ENCODE assay signal across 8 cellular contexts in the genomic region with DNA sequence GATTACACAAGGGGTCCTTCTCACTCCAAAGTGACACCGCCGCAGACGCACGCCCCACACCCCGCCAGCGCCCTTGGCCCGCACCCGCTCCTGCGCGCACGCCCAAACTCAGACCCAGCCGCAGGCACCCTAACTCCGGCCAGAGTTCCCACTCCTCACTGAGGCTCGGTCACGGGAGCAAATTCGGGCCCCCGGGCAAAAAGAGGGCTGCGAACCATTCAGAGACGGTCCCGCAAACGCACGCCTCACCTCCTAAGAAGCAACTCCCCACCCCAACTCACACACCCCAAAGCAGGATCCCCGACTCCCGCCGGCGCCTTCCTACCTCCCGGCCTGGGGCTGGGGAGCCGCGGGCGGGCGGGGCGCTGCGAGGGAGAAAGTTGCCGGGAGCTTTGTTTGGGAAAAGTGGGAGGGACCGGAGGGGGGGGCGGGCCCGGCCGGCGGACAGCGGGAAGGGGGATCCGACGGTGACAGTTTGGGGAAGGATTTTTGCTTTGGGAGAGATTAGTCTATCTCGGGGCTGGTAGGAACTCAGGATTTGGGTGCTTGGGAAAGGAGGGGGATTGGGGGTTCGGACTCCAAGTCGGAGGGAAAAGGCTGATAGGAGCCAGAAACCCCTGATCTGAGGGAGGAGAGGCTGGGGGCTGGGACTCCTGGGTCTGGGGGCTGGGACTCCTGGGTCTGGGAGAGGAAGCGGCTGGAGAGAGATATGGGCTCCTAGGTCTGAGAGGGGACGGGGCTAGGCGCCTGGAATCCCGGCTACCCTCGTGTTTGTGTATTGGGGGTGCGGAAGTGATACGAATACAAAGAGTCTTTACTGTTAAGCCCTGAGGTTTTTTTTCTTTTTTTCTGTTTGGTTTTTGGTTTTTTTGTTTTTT. TPM values are rescaled to one million over a fixed set of nuclear protein-coding genes. Genes with fewer than 3 reads are reported as not detected.
DNase-seq lines count a peak whose midpoint lies in the region; ATAC-seq, FAIRE-seq and TF ChIP-seq lines count a peak whose summit lies in the region.

A gene (minus strand): TSS at position 369 of the 878 bp plus-strand sequence. CDS start 2,341 bp downstream, outside the sequence.

- H3K4me1 ChIP-seq in endothelial cell of umbilical vein (ENCODE audit: control insufficient read depth, extremely low read depth, insufficient read depth, low read length) = peaks cover 17% of the 10 kb centered on the region

- H3K4me3 Mint-ChIP-seq in mesothelial cell of epicardium = no peak within 1 kb of the TSS

- ATAC-seq in HG02852 (IDR thresholded peaks at IDR 0.05; ENCODE audit: unreplicated experiment) (no peak), HG03520 (IDR thresholded peaks at IDR 0.05; ENCODE audit: unreplicated experiment) (no peak)

- intact Hi-C loops in endothelial cell of umbilical vein (cut with micrococcal nuclease) = loop anchor here (2.0 kb wide), 1 partner anchor 31 kb away; no protein-coding TSS in a partner anchor

- peak within 1 kb of the TSS; percentile 75 for H2AFZ ChIP-seq in endothelial cell of umbilical vein (ENCODE audit: low read depth, low read length)

- POLR2A ChIA-PET in endothelial cell of umbilical vein (lab: Charles Lee) = interaction anchor here (0.8 to 1.0 kb wide), 2 partner anchors 13 to 16 kb away, joined by 3 read pairs; no protein-coding TSS in a partner anchor

- peak within 1 kb of the TSS; percentile 82 for H3K4me2 ChIP-seq in endothelial cell of umbilical vein (ENCODE audit: insufficient read depth, low read length)

- H3K27me3 Mint-ChIP-seq in mesothelial cell of epicardium (ENCODE audit: low read depth) = no peaks in the 10 kb centered on the region

- peak; percentile 49 for TF ChIP-seq POLR2A in endothelial cell of umbilical vein (IDR thresholded peaks at IDR 0.05; ENCODE audit: low read depth, low read length)

- no peaks in the 10 kb centered on the region for H3K9me3 ChIP-seq in endothelial cell of umbilical vein (replicated peaks; ENCODE audit: control insufficient read depth, insufficient read depth, low read length)

- CTCF ChIA-PET in endothelial cell of umbilical vein (lab: Charles Lee) = interaction anchor here (0.6 to 1.3 kb wide), 13 partner anchors 9 to 244 kb away, joined by 3 read pairs; a partner anchor contains a TSS

- peak within 1 kb of the TSS; percentile 98 for H3K9ac ChIP-seq in endothelial cell of umbilical vein (replicated peaks; ENCODE audit: extremely low read depth, insufficient read depth, low read length)

- in situ Hi-C loops in SK-MEL-5 (cut with HindIII; ENCODE audit: low pct_unique_long_range_greater_than_20kb, low sequenced_read_pairs) = no loop called here

- FAIRE-seq in endothelial cell of umbilical vein (lab: Jason Lieb, UNC) (peak; percentile 95), urothelium cell line (lab: Jason Lieb, UNC) (no peak)

- DNase-seq in H7 (peak; percentile 98), SK-MEL-5 (ENCODE audit: low read depth, low spot score) (peak; percentile 52), endothelial cell of umbilical vein (ENCODE audit: low read depth, low spot score) (peak; percentile 63), mesothelial cell of epicardium (ENCODE audit: low spot score in 2 of 2, unreplicated experiment in 2 of 2) (peak; percentile 59 to 73), urothelium cell line (ENCODE audit: low spot score) (peak; percentile 85)
- DNase-seq in effector CD8-positive, alpha-beta T cell (lab: John Stamatoyannopoulos, UW) = no peak

- TF ChIP-seq CTCF in endothelial cell of umbilical vein (IDR thresholded peaks at IDR 0.05; ENCODE audit: extremely low read depth in 1 of 2, insufficient read depth in 1 of 2, low read depth in 1 of 2, low read length in 2 of 2) = no peak
- TF ChIP-seq CTCF in mesothelial cell of epicardium (IDR thresholded peaks at IDR 0.05; ENCODE audit: unreplicated experiment) = no peak

- H3K4me3 ChIP-seq in H7 (ENCODE audit: insufficient read depth, low read depth, low read length) (peak within 1 kb of the TSS; percentile 98), endothelial cell of umbilical vein (replicated peaks in 1 of 3; ENCODE audit: insufficient read depth in 1 of 3, low read depth in 1 of 3, low read length in 3 of 3) (peak within 1 kb of the TSS; percentile 83 to 97 (median 95))

- no peaks in the 10 kb centered on the region for H4K20me1 ChIP-seq in endothelial cell of umbilical vein (replicated peaks; ENCODE audit: control insufficient read depth, extremely low read depth, insufficient read depth, low read length)

- no TSS peak for BruUV-seq in endothelial cell of umbilical vein (replicated peaks; lab: Mats Ljungman, UMichigan)

- peaks cover 14% of the 10 kb centered on the region for H3K36me3 Mint-ChIP-seq in mesothelial cell of epicardium

- no peaks in the 10 kb centered on the region for H3K9me3 Mint-ChIP-seq in mesothelial cell of epicardium

- no peaks in the 10 kb centered on the region for H3K27me3 ChIP-seq in H7 (ENCODE audit: control insufficient read depth, insufficient read depth, low read length)
- H3K27me3 ChIP-seq in endothelial cell of umbilical vein (ENCODE audit: control insufficient read depth in 2 of 2, insufficient read depth in 2 of 2, low read length in 2 of 2) = no peaks in the 10 kb centered on the region

- peaks cover 36% of the 10 kb centered on the region for H3K79me2 ChIP-seq in endothelial cell of umbilical vein (ENCODE audit: control insufficient read depth, insufficient read depth, low read length)

- peaks cover 15% of the 10 kb centered on the region for H3K4me1 Mint-ChIP-seq in mesothelial cell of epicardium

- H3K27ac ChIP-seq in endothelial cell of umbilical vein (ENCODE audit: insufficient read depth, low read depth, low read length) = peak within 1 kb of the TSS; percentile 91

- dilution Hi-C loops in endothelial cell of umbilical vein (cut with MboI; ENCODE audit: extremely low pct_ligation_motif_present, low sequenced_read_pairs) = no loop called here

- no peak within 1 kb of the TSS for H3K27ac Mint-ChIP-seq in mesothelial cell of epicardium

- H3K9me1 ChIP-seq in endothelial cell of umbilical vein (replicated peaks; ENCODE audit: control insufficient read depth, extremely low read depth, insufficient read depth, low read length) = no peaks in the 10 kb centered on the region

- H3K36me3 ChIP-seq in H7 (replicated peaks; ENCODE audit: control insufficient read depth, insufficient read depth, low read length) (peaks cover 13% of the 10 kb centered on the region), endothelial cell of umbilical vein (ENCODE audit: control insufficient read depth in 2 of 2, extremely low read depth in 1 of 2, insufficient read depth in 2 of 2, low read length in 2 of 2) (peaks cover 7% of the 10 kb centered on the region in 2 experiments)

TF ChIP-seq in endothelial cell of umbilical vein, 7 proteins besides CTCF, POLR2A, EP300 and RAD21:
- TF ChIP-seq POLR2AphosphoS5 (IDR thresholded peaks at IDR 0.05; ENCODE audit: insufficient read depth, low read depth, low read length) (peak; percentile 49), JUN (IDR thresholded peaks at IDR 0.05; ENCODE audit: borderline replicate concordance, insufficient read depth, insufficient read length, low read depth) (no peak)

RNA-seq across cellular contexts. Expression of the gene that starts here (rescaled TPM):
- 110 and 155 TPM in 2 replicates for total RNA-seq in H7 (2014; rRNA removed; shearing (Covaris generic))
- 15.0 and 17.4 TPM in 2 replicates for total RNA-seq in SK-MEL-5 (2014; rRNA removed; shearing (Covaris generic))
- 19.6 and 23.9 TPM in 2 replicates for polyA plus RNA-seq in SK-MEL-5 (2015; cell fraction: cytosol; rRNA removed)
- polyA plus RNA-seq in SK-MEL-5 (2015; cell fraction: nucleus; rRNA removed) = 14.8 and 21.0 TPM in 2 replicates
- total RNA-seq in endothelial cell of umbilical vein (89.4 and 93.3 TPM in 2 replicates), mesothelial cell of epicardium (168 to 170 TPM (median 169 TPM) in 3 replicates)
- 60.3 and 60.9 TPM in 2 replicates for polyA plus RNA-seq in endothelial cell of umbilical vein
- 57.3 and 61.7 TPM in 2 replicates for polyA plus RNA-seq in endothelial cell of umbilical vein (2011; cell fraction: cytosol; rRNA removed)
- polyA plus RNA-seq in endothelial cell of umbilical vein (2011; cell fraction: nucleus; rRNA removed) = 61.3 and 76.0 TPM in 2 replicates
- 81.7 and 84.9 TPM in 2 replicates for polyA plus RNA-seq in endothelial cell of umbilical vein (2012)
- 65.8 and 75.7 TPM in 2 replicates for polyA minus RNA-seq in endothelial cell of umbilical vein
- 9.7 TPM for polyA minus RNA-seq in endothelial cell of umbilical vein (2011; cell fraction: cytosol; rRNA and poly(A)+ RNA removed)
- polyA minus RNA-seq in endothelial cell of umbilical vein (2011; cell fraction: nucleus; rRNA and poly(A)+ RNA removed) = 30.4 and 32.5 TPM in 2 replicates
